In genomic region chrY:21979106-21979505, GRCh38 we compare ENCODE assay signal across 8 cellular contexts.
DNase-seq lines count a peak whose midpoint lies in the region; ATAC-seq lines count a peak whose summit lies in the region.
"Not testable (repeated sequence)": the region's sequence is repeated elsewhere in the genome, so short reads cannot be mapped to it uniquely, and the experiment has no call there.

No MANE protein-coding gene starts in this region.

- H3K4me3 Mint-ChIP-seq in activated CD4-positive, alpha-beta T cell treated with anti-CD3 and anti-CD28 coated beads for 36 hours; activated T-helper 17 cell treated with anti-CD3 and anti-CD28 coated beads, Interleukin-2, amount 50 U/mL, for 72 hours; effector memory CD8-positive, alpha-beta T cell; stimulated activated effector memory CD8-positive, alpha-beta T cell treated with anti-CD3 and anti-CD28 coated beads, Interleukin-12 subunit alpha, Interleukin-12 subunit beta, amount 100 ng/mL, for 72 hours: not testable (repeated sequence)

- H3K27ac Mint-ChIP-seq in activated CD4-positive, alpha-beta T cell treated with anti-CD3 and anti-CD28 coated beads for 36 hours; activated T-helper 17 cell treated with anti-CD3 and anti-CD28 coated beads, Interleukin-2, amount 50 U/mL, for 72 hours; activated naive CD4-positive, alpha-beta T cell treated with anti-CD3 and anti-CD28 coated beads, Interleukin-2, amount 50 U/mL, for 72 hours; effector memory CD8-positive, alpha-beta T cell; stimulated activated effector memory CD8-positive, alpha-beta T cell treated with anti-CD3 and anti-CD28 coated beads, Interleukin-12 subunit alpha, Interleukin-12 subunit beta, amount 100 ng/mL, for 72 hours: not testable (repeated sequence)

- DNase-seq in activated CD4-positive, alpha-beta T cell treated with anti-CD3 and anti-CD28 coated beads for 36 hours = peak; percentile 1
- DNase-seq in activated naive CD4-positive, alpha-beta T cell treated with Interleukin-2 at 50 U/mL for 16 hours = peak; percentile 1
- DNase-seq in activated naive CD4-positive, alpha-beta T cell treated with anti-CD3 and anti-CD28 coated beads, Interleukin-2, amount 50 U/mL, for 72 hours (ENCODE audit: low spot score in 2 of 2) = peak in 1 of 2 donors; percentile 0
- DNase-seq in effector memory CD8-positive, alpha-beta T cell; stimulated activated effector memory CD8-positive, alpha-beta T cell treated with anti-CD3 and anti-CD28 coated beads, Interleukin-12 subunit alpha, Interleukin-12 subunit beta, amount 100 ng/mL, for 72 hours (ENCODE audit: low spot score in 2 of 2): not testable (repeated sequence)

- H3K9me3 Mint-ChIP-seq in activated CD4-positive, alpha-beta T cell treated with anti-CD3 and anti-CD28 coated beads for 36 hours (ENCODE audit: low read depth); activated T-helper 17 cell treated with anti-CD3 and anti-CD28 coated beads, Interleukin-2, amount 50 U/mL, for 72 hours; activated naive CD4-positive, alpha-beta T cell treated with anti-CD3 and anti-CD28 coated beads, Interleukin-2, amount 50 U/mL, for 72 hours; effector memory CD8-positive, alpha-beta T cell; stimulated activated effector memory CD8-positive, alpha-beta T cell treated with anti-CD3 and anti-CD28 coated beads, Interleukin-12 subunit alpha, Interleukin-12 subunit beta, amount 100 ng/mL, for 72 hours: not testable (repeated sequence)

- not testable (repeated sequence) for H3K36me3 Mint-ChIP-seq in activated CD4-positive, alpha-beta T cell treated with anti-CD3 and anti-CD28 coated beads for 36 hours (ENCODE audit: low read depth); activated T-helper 17 cell treated with anti-CD3 and anti-CD28 coated beads, Interleukin-2, amount 50 U/mL, for 72 hours (ENCODE audit: low read depth); activated naive CD4-positive, alpha-beta T cell treated with anti-CD3 and anti-CD28 coated beads, Interleukin-2, amount 50 U/mL, for 72 hours; effector memory CD8-positive, alpha-beta T cell (ENCODE audit: insufficient read depth); stimulated activated effector memory CD8-positive, alpha-beta T cell treated with anti-CD3 and anti-CD28 coated beads, Interleukin-12 subunit alpha, Interleukin-12 subunit beta, amount 100 ng/mL, for 72 hours

- CTCF ChIA-PET in activated CD4-positive, alpha-beta T cell treated with anti-CD3 and anti-CD28 coated beads for 36 hours (lab: Charles Lee) = not testable (repeated sequence)

- POLR2A ChIA-PET in activated CD4-positive, alpha-beta T cell treated with anti-CD3 and anti-CD28 coated beads for 36 hours (lab: Charles Lee) = not testable (repeated sequence)

- intact Hi-C loops in activated CD4-positive, alpha-beta T cell treated with anti-CD3 and anti-CD28 coated beads for 36 hours (cut with DNase I, micrococcal nuclease) = not testable (repeated sequence)

- not testable (repeated sequence) for H3K4me1 Mint-ChIP-seq in activated CD4-positive, alpha-beta T cell treated with anti-CD3 and anti-CD28 coated beads for 36 hours; activated T-helper 17 cell treated with anti-CD3 and anti-CD28 coated beads, Interleukin-2, amount 50 U/mL, for 72 hours; effector memory CD8-positive, alpha-beta T cell (ENCODE audit: low read depth in 2 of 2); stimulated activated effector memory CD8-positive, alpha-beta T cell treated with anti-CD3 and anti-CD28 coated beads, Interleukin-12 subunit alpha, Interleukin-12 subunit beta, amount 100 ng/mL, for 72 hours

- ATAC-seq in HG02588 (IDR thresholded peaks at IDR 0.05; ENCODE audit: unreplicated experiment) = peak; percentile 43
- ATAC-seq in HG03521 (IDR thresholded peaks at IDR 0.05; ENCODE audit: unreplicated experiment) = peak; percentile 48
- peak; percentile 53 for ATAC-seq in activated CD4-positive, alpha-beta T cell treated with anti-CD3 and anti-CD28 coated beads for 36 hours
- ATAC-seq in activated T-helper 17 cell treated with anti-CD3 and anti-CD28 coated beads, Interleukin-2, amount 50 U/mL, for 72 hours (replicated peaks) = peak; percentile 84
- ATAC-seq in activated naive CD4-positive, alpha-beta T cell treated with anti-CD3 and anti-CD28 coated beads, Interleukin-2, amount 50 U/mL, for 72 hours = peak; percentile 26 to 76
- peak; percentile 19 for ATAC-seq in effector memory CD8-positive, alpha-beta T cell (replicated peaks)
- peak; percentile 60 for ATAC-seq in stimulated activated effector memory CD8-positive, alpha-beta T cell treated with anti-CD3 and anti-CD28 coated beads, Interleukin-12 subunit alpha, Interleukin-12 subunit beta, amount 100 ng/mL, for 72 hours

- H3K27me3 Mint-ChIP-seq in activated CD4-positive, alpha-beta T cell treated with anti-CD3 and anti-CD28 coated beads for 36 hours; activated T-helper 17 cell treated with anti-CD3 and anti-CD28 coated beads, Interleukin-2, amount 50 U/mL, for 72 hours; effector memory CD8-positive, alpha-beta T cell: not testable (repeated sequence)

Comparison
In these comparisons a context has a peak if more than half of its experiments do, and no peak if none do; other contexts are left out.
1. ATAC-seq: peak in every context shown above with its lines; median percentile 84 in activated T-helper 17 cell treated with anti-CD3 and anti-CD28 coated beads, Interleukin-2, amount 50 U/mL, for 72 hours; 60 in stimulated activated effector memory CD8-positive, alpha-beta T cell treated with anti-CD3 and anti-CD28 coated beads, Interleukin-12 subunit alpha, Interleukin-12 subunit beta, amount 100 ng/mL, for 72 hours; 53 in activated CD4-positive, alpha-beta T cell treated with anti-CD3 and anti-CD28 coated beads for 36 hours; 51 in activated naive CD4-positive, alpha-beta T cell treated with anti-CD3 and anti-CD28 coated beads, Interleukin-2, amount 50 U/mL, for 72 hours; 48 in HG03521; 43 in HG02588; 19 in effector memory CD8-positive, alpha-beta T cell.